In genomic region chr22:33472462-33473344, GRCh38 we compare ENCODE assay signal across 12 cellular contexts.
DNase-seq lines count a peak whose midpoint lies in the region; ATAC-seq and TF ChIP-seq lines count a peak whose summit lies in the region.
"Had no signal": no experiment of that assay in that cellular context is flagged by ENCODE, and none has a peak within 500 bp of the region (broad histone marks: within the 10 kb centered on the region; RNA-seq: fewer than 3 reads in every experiment).

No MANE protein-coding gene starts in this region.

- CTCF ChIA-PET in AG04449 (lab: Yijun Ruan, JAX) = no interaction called here

- no peaks in the 10 kb centered on the region for H3K27me3 ChIP-seq in spleen (replicated peaks in 1 of 7)
- H3K27me3 ChIP-seq: transverse colon had no signal

- no peaks in the 10 kb centered on the region for H3K27me3 Mint-ChIP-seq in activated T-helper 17 cell treated with anti-CD3 and anti-CD28 coated beads, Interleukin-2, amount 50 U/mL, for 72 hours

- 73 to 87% (median 77%) methylated on average over 9 of the region's 9 CpGs for WGBS in spleen, 5 donors

- POLR2A ChIA-PET in AG04449 (lab: Yijun Ruan, JAX) = no interaction called here

- no peaks in the 10 kb centered on the region for H3K4me1 ChIP-seq in spleen
- H3K4me1 ChIP-seq: transverse colon had no signal

- H3K4me1 Mint-ChIP-seq in activated T-helper 17 cell treated with anti-CD3 and anti-CD28 coated beads, Interleukin-2, amount 50 U/mL, for 72 hours = no peaks in the 10 kb centered on the region
- H3K4me1 Mint-ChIP-seq: T-cell had no signal

- no peak for TF ChIP-seq POLR2A in spleen (IDR thresholded peaks at IDR 0.05)

- H3K27ac Mint-ChIP-seq in activated T-helper 17 cell treated with anti-CD3 and anti-CD28 coated beads, Interleukin-2, amount 50 U/mL, for 72 hours = no peak overlapping the region
- H3K27ac Mint-ChIP-seq: T-cell had no signal

- H3K4me3 Mint-ChIP-seq in activated T-helper 17 cell treated with anti-CD3 and anti-CD28 coated beads, Interleukin-2, amount 50 U/mL, for 72 hours = no peak overlapping the region
- H3K4me3 Mint-ChIP-seq: T-cell had no signal

- ATAC-seq in GM18909 (IDR thresholded peaks at IDR 0.05; ENCODE audit: poor library complexity, unreplicated experiment) (peak; percentile 71), HG02852 (IDR thresholded peaks at IDR 0.05; ENCODE audit: unreplicated experiment) (peak; percentile 54), HG03039 (IDR thresholded peaks at IDR 0.05; ENCODE audit: unreplicated experiment) (no peak)
- peak; percentile 59 for ATAC-seq in activated T-helper 17 cell treated with anti-CD3 and anti-CD28 coated beads, Interleukin-2, amount 50 U/mL, for 72 hours (replicated peaks)
- ATAC-seq: T-cell had no signal

- peaks cover 3% of the 10 kb centered on the region for H3K9me3 Mint-ChIP-seq in activated T-helper 17 cell treated with anti-CD3 and anti-CD28 coated beads, Interleukin-2, amount 50 U/mL, for 72 hours

- no peaks in the 10 kb centered on the region for H3K9me3 ChIP-seq in spleen
- H3K9me3 ChIP-seq: transverse colon had no signal

- no peak overlapping the region for H3K27ac ChIP-seq in spleen
- H3K27ac ChIP-seq: transverse colon had no signal

- no peaks in the 10 kb centered on the region for H3K36me3 ChIP-seq in spleen
- H3K36me3 ChIP-seq: transverse colon had no signal

- no peak overlapping the region for H3K4me3 ChIP-seq in AG04449 (ENCODE audit: low read depth, low read length)
- no peak overlapping the region for H3K4me3 ChIP-seq in spleen
- H3K4me3 ChIP-seq: transverse colon had no signal

- intact Hi-C loops in spleen (cut with DNase I; ENCODE audit: low total_unique reads) = no loop called here

- TF ChIP-seq CTCF in AG04449 (IDR thresholded peaks at IDR 0.05; ENCODE audit: insufficient read depth, low read length, missing control alignments) = no peak
- TF ChIP-seq CTCF in spleen (IDR thresholded peaks at IDR 0.05 in 8 of 11, conservative IDR thresholded peaks at IDR 0.05 in 3 of 11) = no peak

- no peaks in the 10 kb centered on the region for H3K36me3 Mint-ChIP-seq in activated T-helper 17 cell treated with anti-CD3 and anti-CD28 coated beads, Interleukin-2, amount 50 U/mL, for 72 hours (ENCODE audit: low read depth)
- H3K36me3 Mint-ChIP-seq: T-cell had no signal

- DNase-seq in AG04449 (ENCODE audit: low read depth, low spot score) (peak; percentile 12), spleen (no peak), DMS153 treated with DMSO at 0.1 percent for 48 hours (lab: John Stamatoyannopoulos, UW; ENCODE audit: unreplicated experiment) (no peak), iPS-NIHi11 (ENCODE audit: low spot score) (no peak)
- DNase-seq: NCI-H82; stimulated activated CD4-positive, alpha-beta T cell treated with anti-CD3 and anti-CD28 coated beads, Interleukin-4, amount 100 ng/mL, for 4 hours; T-cell; transverse colon had no signal
